In genomic region chr2:69453475-69454129, GRCh38 we compare ENCODE assay signal across 12 cellular contexts. TPM values are rescaled to one million over a fixed set of nuclear protein-coding genes. Genes with fewer than 3 reads are reported as not detected.
DNase-seq lines count a peak whose midpoint lies in the region; ATAC-seq and TF ChIP-seq lines count a peak whose summit lies in the region.
"Had no signal": no experiment of that assay in that cellular context is flagged by ENCODE, and none has a peak within 500 bp of the region (broad histone marks: within the 10 kb centered on the region; RNA-seq: fewer than 3 reads in every experiment).

No MANE protein-coding gene starts in this region.

- TF ChIP-seq CTCF in GM10266 (IDR thresholded peaks at IDR 0.05; ENCODE audit: control insufficient read depth, insufficient read depth, low read depth, missing control alignments) (no peak), H9 (conservative IDR thresholded peaks at IDR 0.05) (no peak), HFFc6 (IDR thresholded peaks at IDR 0.05) (no peak)

- H2BK20ac ChIP-seq in H9 (ENCODE audit: low read depth, low read length, poor library complexity, severe bottlenecking): no peak overlapping the region

- H4K20me1 ChIP-seq in H9 (ENCODE audit: control insufficient read depth, insufficient read depth, insufficient read length): no peaks in the 10 kb centered on the region

- H2BK120ac ChIP-seq in H9 (ENCODE audit: low read depth, low read length, poor library complexity, severe bottlenecking): no peak overlapping the region

- H3K9me3 Mint-ChIP-seq in activated T-cell treated with anti-CD3 and anti-CD28 coated beads, Interleukin-2, amount 50 U/mL, for 72 hours: no peaks in the 10 kb centered on the region
- H3K9me3 Mint-ChIP-seq in H9 (no peaks in the 10 kb centered on the region), HFFc6 (no peaks in the 10 kb centered on the region)
- H3K9me3 Mint-ChIP-seq: nephron had no signal

- H2BK12ac ChIP-seq in H9 (ENCODE audit: insufficient read length, low read depth, low read length): no peak overlapping the region

- no peak overlapping the region for H4K8ac ChIP-seq in H9 (replicated peaks; ENCODE audit: insufficient read length, low read depth, low read length)

- no peak overlapping the region for H2AK5ac ChIP-seq in H9 (ENCODE audit: insufficient read length, low read length)

- no peak overlapping the region for H3K23ac ChIP-seq in H9 (ENCODE audit: insufficient read length, low read depth, low read length)

- no peak overlapping the region for H2BK15ac ChIP-seq in H9 (ENCODE audit: low read depth, low read length)

- no peak overlapping the region for H4K5ac ChIP-seq in H9 (ENCODE audit: insufficient read length, low read depth, low read length)

- peak overlapping the region; percentile 37 to 60 for H3K4me3 Mint-ChIP-seq in activated T-cell treated with anti-CD3 and anti-CD28 coated beads, Interleukin-2, amount 50 U/mL, for 72 hours
- H3K4me3 Mint-ChIP-seq in H9: no peak overlapping the region
- no peak overlapping the region for H3K4me3 Mint-ChIP-seq in HFFc6
- H3K4me3 Mint-ChIP-seq: nephron had no signal

- H3K4ac ChIP-seq in H9 (ENCODE audit: low read depth, low read length): no peak overlapping the region

- no peak overlapping the region for H3T11ph ChIP-seq in H9 (ENCODE audit: low read length)

- H3K79me2 ChIP-seq in H9 (ENCODE audit: insufficient read depth, low read length): no peaks in the 10 kb centered on the region

- H3K4me1 ChIP-seq in H9 (ENCODE audit: insufficient read depth, low read length): peaks cover 4% of the 10 kb centered on the region

- no peak overlapping the region for H3K56ac ChIP-seq in H9 (ENCODE audit: insufficient read length, low read depth, low read length)

- H3K79me1 ChIP-seq in H9 (ENCODE audit: insufficient read depth, low read depth, low read length, poor library complexity, severe bottlenecking): no peaks in the 10 kb centered on the region

- H2AFZ ChIP-seq in H9 (ENCODE audit: low read length): no peak overlapping the region

- H3K4me2 ChIP-seq in H9 (ENCODE audit: insufficient read depth, insufficient read length, low read length): no peak overlapping the region

- no peak overlapping the region for H3K27ac ChIP-seq in H9 (ENCODE audit: insufficient read length, low read depth, low read length)
- H3K27ac ChIP-seq: SK-N-MC had no signal

- WGBS in H9 (ENCODE audit: extremely low coverage, insufficient read length, low lambda C conversion rate): no CpG with 5 or more reads among the region's 4 CpGs

- peak; percentile 91 for ATAC-seq in HG03039 (IDR thresholded peaks at IDR 0.05; ENCODE audit: unreplicated experiment)
- peak; percentile 93 to 94 for ATAC-seq in activated T-cell treated with anti-CD3 and anti-CD28 coated beads, Interleukin-2, amount 50 U/mL, for 72 hours (replicated peaks in 1 of 2)

- H3K27me3 ChIP-seq in H9 (ENCODE audit: insufficient read depth, low read length): no peaks in the 10 kb centered on the region

- H3K4me1 Mint-ChIP-seq in activated T-cell treated with anti-CD3 and anti-CD28 coated beads, Interleukin-2, amount 50 U/mL, for 72 hours (ENCODE audit: low read depth): peaks cover 34% of the 10 kb centered on the region
- H3K4me1 Mint-ChIP-seq in H9: peaks cover 52 to 60% of the 10 kb centered on the region in 2 experiments
- H3K4me1 Mint-ChIP-seq in HFFc6 (ENCODE audit: low read depth): peaks cover 17% of the 10 kb centered on the region
- H3K4me1 Mint-ChIP-seq: nephron had no signal

- H3K36me3 Mint-ChIP-seq in activated T-cell treated with anti-CD3 and anti-CD28 coated beads, Interleukin-2, amount 50 U/mL, for 72 hours (ENCODE audit: insufficient read depth in 2 of 2): no peaks in the 10 kb centered on the region
- H3K36me3 Mint-ChIP-seq in H9 (ENCODE audit: insufficient read depth in 1 of 3, low read depth in 3 of 3) (no peaks in the 10 kb centered on the region), HFFc6 (ENCODE audit: low read depth) (no peaks in the 10 kb centered on the region)

- H3K18ac ChIP-seq in H9 (ENCODE audit: insufficient read length, low read depth, low read length): no peak overlapping the region

- H4K91ac ChIP-seq in H9 (ENCODE audit: insufficient read length, low read depth, low read length): no peak overlapping the region

- H3K27ac Mint-ChIP-seq in activated T-cell treated with anti-CD3 and anti-CD28 coated beads, Interleukin-2, amount 50 U/mL, for 72 hours: peak overlapping the region; percentile 1
- H3K27ac Mint-ChIP-seq in H9 (no peak overlapping the region), HFFc6 (no peak overlapping the region)
- H3K27ac Mint-ChIP-seq: nephron had no signal

- H2BK5ac ChIP-seq in H9 (ENCODE audit: insufficient read length, low read length): no peak overlapping the region

- H3K23me2 ChIP-seq in H9 (ENCODE audit: insufficient read length, low read depth, low read length, poor library complexity, severe bottlenecking): no peaks in the 10 kb centered on the region

- H3K14ac ChIP-seq in H9 (ENCODE audit: insufficient read depth, low read length): no peak overlapping the region

- no peak overlapping the region for H3K9ac ChIP-seq in H9 (ENCODE audit: extremely low read depth, insufficient read length, low read length)

- no peaks in the 10 kb centered on the region for H3K9me3 ChIP-seq in H9 (ENCODE audit: control insufficient read depth, low read depth, low read length)

- no peaks in the 10 kb centered on the region for H3K27me3 Mint-ChIP-seq in activated T-cell treated with anti-CD3 and anti-CD28 coated beads, Interleukin-2, amount 50 U/mL, for 72 hours (ENCODE audit: low read depth)
- H3K27me3 Mint-ChIP-seq in H9 (ENCODE audit: low read depth): peaks cover 3% of the 10 kb centered on the region; the same call in 1 of the 2 replicates
- peaks cover 3% of the 10 kb centered on the region for H3K27me3 Mint-ChIP-seq in HFFc6 (ENCODE audit: insufficient read depth)

- DNase-seq in GM10266 (ENCODE audit: extremely low spot score): peak; percentile 32
- DNase-seq in GM19238 (ENCODE audit: insufficient read length, low spot score): peak; percentile 20
- DNase-seq in activated T-cell treated with anti-CD3 and anti-CD28 coated beads, Interleukin-2, amount 50 U/mL, for 72 hours: peak; percentile 46 to 48
- DNase-seq in H9: no peak
- no peak for DNase-seq in HFFc6
- DNase-seq in A172 (ENCODE audit: low spot score): no peak
- no peak for DNase-seq in NCI-H1105 (lab: John Stamatoyannopoulos, UW)
- DNase-seq: DMS79 treated with DMSO at 0.1 percent for 48 hours; stimulated activated naive CD4-positive, alpha-beta T cell treated with Interleukin-2 at 50 U/mL for 16 hours had no signal

RNA-seq across cellular contexts. Expression of gene NFU1, which starts 16.4 kb away (rescaled TPM):
- total RNA-seq in activated T-cell treated with anti-CD3 and anti-CD28 coated beads, Interleukin-2, amount 50 U/mL, for 72 hours: 10 to 100 TPM; 40.0 to 61.2 TPM
- total RNA-seq in H9 (2021): 61.4 and 63.0 TPM in 2 replicates
- total RNA-seq in HFFc6 (2021; fragmentation: NEBNext Ultra II Directional; extraction: Animal tissue kit (Norgen Biotek cat#: 25700)): 10 to 100 TPM; 60.8 to 76.4 (median 71.6) TPM
- 92.9 and 185 TPM in 2 replicates for total RNA-seq in A172 (2014; rRNA removed; shearing (Covaris generic))

Comparison
In these comparisons a context has a peak if more than half of its experiments do, and no peak if none do; other contexts are left out.
1. DNase-seq: peak in GM10266 (single experiment), GM19238 (single experiment) and activated T-cell treated with anti-CD3 and anti-CD28 coated beads, Interleukin-2, amount 50 U/mL, for 72 hours (2 of 2); none in H9 (single experiment), HFFc6 (single experiment), A172 (single experiment) and NCI-H1105 (single experiment).
2. H3K4me3 Mint-ChIP-seq: peak in activated T-cell treated with anti-CD3 and anti-CD28 coated beads, Interleukin-2, amount 50 U/mL, for 72 hours (2 of 2); none in H9 (0 of 2) and HFFc6 (single experiment).